In genomic region chr20:19861147-19861759, GRCh38 we compare ENCODE assay signal across 14 cellular contexts.
DNase-seq lines count a peak whose midpoint lies in the region; ATAC-seq and TF ChIP-seq lines count a peak whose summit lies in the region.
"Had no signal": no experiment of that assay in that cellular context is flagged by ENCODE, and none has a peak within 500 bp of the region (broad histone marks: within the 10 kb centered on the region; RNA-seq: fewer than 3 reads in every experiment).

No MANE protein-coding gene starts in this region.

- H3K4me1 Mint-ChIP-seq in endothelial cell (ENCODE audit: unreplicated experiment), result no peaks in the 10 kb centered on the region
- H3K4me1 Mint-ChIP-seq: CD4-positive, alpha-beta memory T cell had no signal

- no peaks in the 10 kb centered on the region for H3K27me3 Mint-ChIP-seq in endothelial cell (ENCODE audit: unreplicated experiment)

- 63 to 71% methylated on average over 6 of the region's 6 CpGs for WGBS in transverse colon (ENCODE audit: low coverage in 1 of 2), 2 donors
- WGBS in aorta, 2 donors, result 97 to 98% methylated on average over 6 of the region's 6 CpGs

- H3K36me3 Mint-ChIP-seq in endothelial cell (ENCODE audit: low read depth, unreplicated experiment), result peaks cover 10% of the 10 kb centered on the region
- H3K36me3 Mint-ChIP-seq: CD4-positive, alpha-beta memory T cell had no signal

- TF ChIP-seq CTCF in OCI-LY3 (IDR thresholded peaks at IDR 0.05; ENCODE audit: low read depth, low read length) (no peak), endothelial cell (IDR thresholded peaks at IDR 0.05; ENCODE audit: unreplicated experiment) (no peak), mucosa of descending colon (IDR thresholded peaks at IDR 0.05) (no peak), transverse colon (IDR thresholded peaks at IDR 0.05) (no peak)

- peak; percentile 46 for ATAC-seq in mucosa of descending colon
- ATAC-seq in aorta (ENCODE audit: low FRiP score), result no peak
- no peak for ATAC-seq in HG03196 (IDR thresholded peaks at IDR 0.05; ENCODE audit: unreplicated experiment)

- TF ChIP-seq POLR2A in transverse colon (IDR thresholded peaks at IDR 0.05), result no peak

- intact Hi-C loops in mucosa of descending colon (cut with DNase I, micrococcal nuclease), result no loop called here
- intact Hi-C loops in transverse colon (cut with DNase I; ENCODE audit: low total_unique reads), result no loop called here
- intact Hi-C loops in aorta (cut with DNase I), result no loop called here

- peak overlapping the region; percentile 21; the same call in 1 of the 2 replicates for H3K4me2 ChIP-seq in OCI-LY3 (ENCODE audit: low read length)

- no peaks in the 10 kb centered on the region for H3K36me3 ChIP-seq in OCI-LY3 (replicated peaks; ENCODE audit: low read depth, low read length)
- H3K36me3 ChIP-seq in mucosa of descending colon (ENCODE audit: low read depth), result no peaks in the 10 kb centered on the region
- H3K36me3 ChIP-seq in transverse colon, result no peaks in the 10 kb centered on the region
- H3K36me3 ChIP-seq in aorta (ENCODE audit: control insufficient read depth in 1 of 2, insufficient read depth in 2 of 2, low read length in 1 of 2), result no peaks in the 10 kb centered on the region
- H3K36me3 ChIP-seq: BE2C, HAP-1 had no signal

- no peak for TF ChIP-seq EP300 in transverse colon (IDR thresholded peaks at IDR 0.05; ENCODE audit: low read depth)

- H2AFZ ChIP-seq in OCI-LY3 (ENCODE audit: low read depth, low read length), result no peak overlapping the region

- H3K79me2 ChIP-seq in OCI-LY3 (ENCODE audit: low read length), result no peaks in the 10 kb centered on the region

- H3K4me1 ChIP-seq in OCI-LY3 (ENCODE audit: low read length) (peaks cover 8% of the 10 kb centered on the region), mucosa of descending colon (ENCODE audit: low read depth) (peaks cover 11% of the 10 kb centered on the region), transverse colon (peaks cover 5 to 32% (median 14%) of the 10 kb centered on the region in 4 donors), aorta (ENCODE audit: control insufficient read depth in 1 of 2, insufficient read depth in 2 of 2, low read length in 2 of 2) (no peaks in the 10 kb centered on the region)
- H3K4me1 ChIP-seq: BE2C, HAP-1 had no signal

- in situ Hi-C loops in transverse colon (cut with MboI; ENCODE audit: low pct_ligation_motif_present in 1 of 4, low pct_unique_long_range_greater_than_20kb in 1 of 4, low sequenced_read_pairs in 3 of 4), result no loop called here

- H4K20me1 ChIP-seq in OCI-LY3 (ENCODE audit: insufficient read depth, low read length), result no peaks in the 10 kb centered on the region

- peaks cover 50% of the 10 kb centered on the region for H3K27me3 ChIP-seq in OCI-LY3 (ENCODE audit: low read depth, low read length)
- H3K27me3 ChIP-seq in transverse colon, result no peaks in the 10 kb centered on the region
- H3K27me3 ChIP-seq in aorta (ENCODE audit: control insufficient read depth in 1 of 2, insufficient read depth in 2 of 2, low read length in 1 of 2), result no peaks in the 10 kb centered on the region
- H3K27me3 ChIP-seq: BE2C had no signal

- no peaks in the 10 kb centered on the region for H3K9me3 ChIP-seq in OCI-LY3 (ENCODE audit: insufficient read depth, low read length)
- H3K9me3 ChIP-seq in mucosa of descending colon, result no peaks in the 10 kb centered on the region
- no peaks in the 10 kb centered on the region for H3K9me3 ChIP-seq in transverse colon
- no peaks in the 10 kb centered on the region for H3K9me3 ChIP-seq in aorta (ENCODE audit: control insufficient read depth, low read length)
- H3K9me3 ChIP-seq: BE2C, HAP-1 had no signal

- H3K9me3 Mint-ChIP-seq in endothelial cell (ENCODE audit: unreplicated experiment), result peaks cover 4% of the 10 kb centered on the region

- no peak overlapping the region for H3K9ac ChIP-seq in OCI-LY3 (ENCODE audit: low read length)

- H3K27ac Mint-ChIP-seq in endothelial cell (ENCODE audit: unreplicated experiment), result no peak overlapping the region

- H3K4me3 Mint-ChIP-seq in endothelial cell (ENCODE audit: unreplicated experiment), result peak overlapping the region; percentile 39

- no peak overlapping the region for H3K27ac ChIP-seq in OCI-LY3 (ENCODE audit: low read length)
- peak overlapping the region; percentile 74 to 81 (median 77) for H3K27ac ChIP-seq in transverse colon
- no peak overlapping the region for H3K27ac ChIP-seq in aorta (ENCODE audit: low read depth in 1 of 2, low read length in 2 of 2)
- H3K27ac ChIP-seq: C4-2B had no signal

- no peak for DNase-seq in endothelial cell (ENCODE audit: low spot score)
- no peak for DNase-seq in mucosa of descending colon
- no peak for DNase-seq in transverse colon
- no peak for DNase-seq in aorta
- DNase-seq in nucleus accumbens (lab: John Stamatoyannopoulos, UW), result no peak
- no peak for DNase-seq in ureter (ENCODE audit: low spot score)
- DNase-seq: BE2C; CD4-positive, alpha-beta memory T cell; DMS53; GF-D8 had no signal

- H3K4me3 ChIP-seq in OCI-LY3 (ENCODE audit: low read length) (no peak overlapping the region), mucosa of descending colon (peak overlapping the region; percentile 7), transverse colon (no peak overlapping the region), aorta (ENCODE audit: low read length in 2 of 2) (no peak overlapping the region)
- H3K4me3 ChIP-seq: HAP-1 had no signal

Comparison
In these comparisons a context has a peak if more than half of its experiments do, and no peak if none do; other contexts are left out.
1. H3K27ac ChIP-seq: peak in transverse colon (4 of 4); none in OCI-LY3 (single experiment) and aorta (0 of 2).